Comparison of ENCODE assay signal across 24 cellular contexts in the genomic region with DNA sequence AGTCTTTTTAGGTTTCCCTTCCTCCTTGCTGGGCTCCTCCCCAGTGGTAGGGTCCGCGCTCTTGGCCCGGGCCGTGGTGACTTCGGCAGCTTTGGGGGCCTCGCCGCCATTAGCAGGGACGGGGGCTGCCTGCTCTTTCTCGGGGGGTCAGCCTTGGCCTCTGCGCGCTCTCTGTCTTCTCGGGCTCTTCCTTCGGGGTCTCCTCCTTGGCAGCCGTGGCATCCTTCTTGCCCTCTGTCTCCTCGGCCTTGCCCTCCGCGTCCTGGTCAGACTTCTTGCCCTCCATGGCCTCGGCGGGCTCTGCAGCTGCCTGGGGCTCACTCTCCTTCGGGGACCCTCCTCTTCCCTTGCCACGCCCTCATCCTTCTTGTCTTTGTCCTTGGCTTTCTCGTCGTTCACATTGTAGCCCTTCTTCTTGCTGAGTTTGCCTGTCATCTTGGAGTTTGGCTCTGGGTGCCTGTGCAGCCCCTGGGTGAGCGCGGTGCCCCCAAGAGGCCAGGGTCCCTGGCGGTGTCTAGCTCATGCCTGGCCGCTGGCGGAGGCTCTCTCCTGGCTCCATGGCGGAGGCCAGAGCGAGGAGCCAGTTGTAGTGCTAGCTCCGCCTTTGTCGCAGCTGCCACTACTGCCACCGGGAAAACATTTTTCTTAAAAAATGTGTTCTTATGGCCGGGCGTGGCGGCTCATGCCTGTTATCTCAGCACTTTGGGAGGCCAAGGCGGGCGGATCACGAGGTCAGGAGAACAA.
"Had no signal": no experiment of that assay in that cellular context is flagged by ENCODE, and none has a peak within 500 bp of the region (broad histone marks: within the 10 kb centered on the region; RNA-seq: fewer than 3 reads in every experiment).

No MANE protein-coding gene starts in this region.

- H3K27ac Mint-ChIP-seq: naive thymus-derived CD4-positive, alpha-beta T cell; natural killer cell; nephron; stimulated activated effector memory CD8-positive, alpha-beta T cell treated with anti-CD3 and anti-CD28 coated beads, Interleukin-12 subunit alpha, Interleukin-12 subunit beta, amount 100 ng/mL, for 72 hours; stimulated activated naive B cell treated with anti-CD40 and anti-IgM and Interleukin-4, amounts not matched to agents 10 μg/mL and 1 μg/mL and 100 μg/mL, for 72 hours; stimulated activated naive CD8-positive, alpha-beta T cell treated with anti-CD3 and anti-CD28 coated beads, Interleukin-15, Interleukin-2, amounts not matched to agents 100 ng/mL and 50 ng/mL, for 24 hours; type B pancreatic cell had no signal

- H3K4me1 ChIP-seq: pancreas, right atrium auricular region, right lobe of liver, sigmoid colon, tibial artery, upper lobe of right lung, uterus had no signal

- DNase-seq: naive thymus-derived CD4-positive, alpha-beta T cell; natural killer cell; retina; right lobe of liver; sigmoid colon; small intestine; stimulated activated CD4-positive, alpha-beta T cell treated with anti-CD3 and anti-CD28 coated beads, Interleukin-15, amount 100 ng/mL, for 24 hours; stimulated activated CD4-positive, alpha-beta T cell treated with anti-CD3 and anti-CD28 coated beads, Interleukin-2, amount 100 ng/mL, for 24 hours; stimulated activated CD4-positive, alpha-beta T cell treated with anti-CD3 and anti-CD28 coated beads, Interleukin-2, amount 100 ng/mL, for 48 hours; stimulated activated CD4-positive, alpha-beta T cell treated with anti-CD3 and anti-CD28 coated beads, Interleukin-4, amount 100 ng/mL, for 24 hours; stimulated activated naive B cell treated with anti-CD40 and anti-IgM and Interleukin-4, amounts not matched to agents 10 μg/mL and 1 μg/mL and 100 μg/mL, for 72 hours; stimulated activated naive CD4-positive, alpha-beta T cell treated with Interleukin-2 at 50 U/mL for 16 hours; stomach; tibial artery; transverse colon; upper lobe of right lung; uterus had no signal

- H3K27me3 ChIP-seq: pancreas, right atrium auricular region, right lobe of liver, sigmoid colon, stomach, tibial artery, transverse colon, upper lobe of right lung, uterus had no signal

- H3K36me3 ChIP-seq: pancreas, prostate gland, right atrium auricular region, right lobe of liver, sigmoid colon, stomach, tibial artery, transverse colon, upper lobe of right lung, uterus had no signal

- H3K27me3 Mint-ChIP-seq: stimulated activated naive B cell treated with anti-CD40 and anti-IgM and Interleukin-4, amounts not matched to agents 10 μg/mL and 1 μg/mL and 100 μg/mL, for 72 hours; stimulated activated naive CD8-positive, alpha-beta T cell treated with anti-CD3 and anti-CD28 coated beads, Interleukin-15, Interleukin-2, amounts not matched to agents 100 ng/mL and 50 ng/mL, for 24 hours; type B pancreatic cell had no signal

- H3K27ac ChIP-seq: pancreas, prostate gland, right atrium auricular region, right lobe of liver, sigmoid colon, stomach, tibial artery, transverse colon, upper lobe of right lung, uterus had no signal

- ATAC-seq: naive thymus-derived CD4-positive, alpha-beta T cell; natural killer cell; pancreas; stimulated activated effector memory CD8-positive, alpha-beta T cell treated with anti-CD3 and anti-CD28 coated beads, Interleukin-12 subunit alpha, Interleukin-12 subunit beta, amount 100 ng/mL, for 72 hours; stimulated activated naive B cell treated with anti-CD40 and anti-IgM and Interleukin-4, amounts not matched to agents 10 μg/mL and 1 μg/mL and 100 μg/mL, for 72 hours; upper lobe of right lung had no signal

- H3K4me1 Mint-ChIP-seq: naive thymus-derived CD4-positive, alpha-beta T cell; natural killer cell; stimulated activated effector memory CD8-positive, alpha-beta T cell treated with anti-CD3 and anti-CD28 coated beads, Interleukin-12 subunit alpha, Interleukin-12 subunit beta, amount 100 ng/mL, for 72 hours; stimulated activated naive B cell treated with anti-CD40 and anti-IgM and Interleukin-4, amounts not matched to agents 10 μg/mL and 1 μg/mL and 100 μg/mL, for 72 hours had no signal

- H3K4me3 Mint-ChIP-seq: naive thymus-derived CD4-positive, alpha-beta T cell; natural killer cell; nephron; stimulated activated effector memory CD8-positive, alpha-beta T cell treated with anti-CD3 and anti-CD28 coated beads, Interleukin-12 subunit alpha, Interleukin-12 subunit beta, amount 100 ng/mL, for 72 hours; stimulated activated naive B cell treated with anti-CD40 and anti-IgM and Interleukin-4, amounts not matched to agents 10 μg/mL and 1 μg/mL and 100 μg/mL, for 72 hours; stimulated activated naive CD8-positive, alpha-beta T cell treated with anti-CD3 and anti-CD28 coated beads, Interleukin-15, Interleukin-2, amounts not matched to agents 100 ng/mL and 50 ng/mL, for 24 hours; type B pancreatic cell had no signal

- FAIRE-seq: small intestine had no signal

- H3K36me3 Mint-ChIP-seq: naive thymus-derived CD4-positive, alpha-beta T cell; natural killer cell; stimulated activated effector memory CD8-positive, alpha-beta T cell treated with anti-CD3 and anti-CD28 coated beads, Interleukin-12 subunit alpha, Interleukin-12 subunit beta, amount 100 ng/mL, for 72 hours had no signal

- H3K4me3 ChIP-seq: pancreas, prostate gland, right atrium auricular region, right lobe of liver, sigmoid colon, stomach, tibial artery, transverse colon, upper lobe of right lung, uterus had no signal

- H3K9me3 Mint-ChIP-seq: stimulated activated effector memory CD8-positive, alpha-beta T cell treated with anti-CD3 and anti-CD28 coated beads, Interleukin-12 subunit alpha, Interleukin-12 subunit beta, amount 100 ng/mL, for 72 hours; stimulated activated naive CD8-positive, alpha-beta T cell treated with anti-CD3 and anti-CD28 coated beads, Interleukin-15, Interleukin-2, amounts not matched to agents 100 ng/mL and 50 ng/mL, for 24 hours; type B pancreatic cell had no signal

- H3K9me3 ChIP-seq: pancreas, prostate gland, right atrium auricular region, right lobe of liver, sigmoid colon, stomach, transverse colon, upper lobe of right lung, uterus had no signal
